ENCODE assay signal across 16 cellular contexts in genomic region chr13:112857914-112858490, GRCh38.
"Had no signal": no experiment of that assay in that cellular context is flagged by ENCODE, and none has a peak within 500 bp of the region (broad histone marks: within the 10 kb centered on the region; RNA-seq: fewer than 3 reads in every experiment).

No MANE protein-coding gene starts in this region.

- H3K4me1 ChIP-seq: upper lobe of left lung had no signal

- FAIRE-seq: small intestine had no signal

- H3K4me3 Mint-ChIP-seq: central memory CD8-positive, alpha-beta T cell; mesothelial cell of epicardium; nephron had no signal

- H3K27me3 ChIP-seq: esophagus squamous epithelium, hepatocyte, neutrophil, right atrium auricular region, thyroid gland, upper lobe of left lung had no signal

- H3K9me3 ChIP-seq: esophagus squamous epithelium, neutrophil, right atrium auricular region, thyroid gland, upper lobe of left lung had no signal

- H3K9me3 Mint-ChIP-seq: central memory CD8-positive, alpha-beta T cell; mesothelial cell of epicardium; nephron had no signal

- H3K4me1 Mint-ChIP-seq: central memory CD8-positive, alpha-beta T cell; mesothelial cell of epicardium; nephron had no signal

- H2AFZ ChIP-seq: hepatocyte had no signal

- H3K4me3 ChIP-seq: esophagus squamous epithelium, hepatocyte, right atrium auricular region, thyroid gland, upper lobe of left lung had no signal

- H3K27me3 Mint-ChIP-seq: central memory CD8-positive, alpha-beta T cell had no signal

- H3K27ac ChIP-seq: esophagus squamous epithelium, hepatocyte, neutrophil, right atrium auricular region, thyroid gland, upper lobe of left lung had no signal

- H3K27ac Mint-ChIP-seq: mesothelial cell of epicardium, nephron had no signal

- DNase-seq: effector memory CD4-positive, alpha-beta T cell; esophagus squamous epithelium; foreskin fibroblast; mammary epithelial cell; small intestine; stimulated activated CD4-positive, alpha-beta T cell treated with anti-CD3 and anti-CD28 coated beads, Interleukin-2, amount 100 ng/mL, for 48 hours; stimulated activated naive CD4-positive, alpha-beta T cell treated with Interleukin-2 at 50 U/mL for 16 hours; thyroid gland; upper lobe of left lung had no signal

- ATAC-seq: left colon had no signal

- H3K79me2 ChIP-seq: hepatocyte had no signal

- H3K4me2 ChIP-seq: hepatocyte had no signal
